Comparison of ENCODE assay signal across 8 cellular contexts in genomic region chr9:101601904-101602765, GRCh38. TPM values are rescaled to one million over a fixed set of nuclear protein-coding genes. Genes with fewer than 3 reads are reported as not detected.
DNase-seq lines count a peak whose midpoint lies in the region; ATAC-seq, FAIRE-seq and TF ChIP-seq lines count a peak whose summit lies in the region.

No MANE protein-coding gene starts in this region.

- no peaks in the 10 kb centered on the region for H3K9me3 Mint-ChIP-seq in CD4-positive, CD25-positive, alpha-beta regulatory T cell

- FAIRE-seq in H1 (lab: Jason Lieb, UNC) = peak; percentile 99

- intact Hi-C loops in PC-9 (cut with micrococcal nuclease; ENCODE audit: unreplicated experiment) = loop anchor here (5.0 kb wide), 2 partner anchors 125 to 195 kb away; no protein-coding TSS in a partner anchor

- no peak for TF ChIP-seq POLR2A in H1 (IDR thresholded peaks at IDR 0.05; ENCODE audit: control extremely low read depth in 1 of 2, low read depth in 2 of 2, low read length in 2 of 2)

- no peak overlapping the region for H2BK20ac ChIP-seq in H1 (ENCODE audit: low read length)

- H3K4ac ChIP-seq in H1 (replicated peaks; ENCODE audit: insufficient read length, low read depth, low read length) (no peak overlapping the region), mesenchymal stem cell (ENCODE audit: low read depth in 1 of 2, low read length in 2 of 2) (no peak overlapping the region)

- H2AFZ ChIP-seq in PC-9 (no peak overlapping the region), H1 (ENCODE audit: low read length) (peak overlapping the region; percentile 95), mesenchymal stem cell (ENCODE audit: low read depth, low read length) (no peak overlapping the region)

- H3K9me3 ChIP-seq in CD4-positive, CD25-positive, alpha-beta regulatory T cell (ENCODE audit: control insufficient read depth in 2 of 2, low read length in 2 of 2) = no peaks in the 10 kb centered on the region
- H3K9me3 ChIP-seq in PC-9 (ENCODE audit: insufficient read depth, low read depth) = no peaks in the 10 kb centered on the region
- no peaks in the 10 kb centered on the region for H3K9me3 ChIP-seq in H1 (ENCODE audit: insufficient read depth in 2 of 2, low read depth in 1 of 2, low read length in 1 of 2)
- H3K9me3 ChIP-seq in mesenchymal stem cell (ENCODE audit: control insufficient read depth, low read length) = no peaks in the 10 kb centered on the region

- H3K27me3 Mint-ChIP-seq in CD4-positive, CD25-positive, alpha-beta regulatory T cell = peaks cover 4% of the 10 kb centered on the region

- TF ChIP-seq CTCF in PC-9 (conservative IDR thresholded peaks at IDR 0.05) = peak; percentile 72
- peak in 2 of 3 experiments; percentile 71 to 76; a peak in 3 of 4 replicates for TF ChIP-seq CTCF in H1 (IDR thresholded peaks at IDR 0.05; ENCODE audit: control extremely low read depth in 1 of 3, insufficient read depth in 1 of 3, low read depth in 1 of 3, low read length in 3 of 3)

- H3K79me1 ChIP-seq in H1 (ENCODE audit: low read depth, low read length) (no peaks in the 10 kb centered on the region), mesenchymal stem cell (replicated peaks; ENCODE audit: low read length, poor library complexity, severe bottlenecking) (no peaks in the 10 kb centered on the region)

- H3K4me3 ChIP-seq in CD4-positive, CD25-positive, alpha-beta regulatory T cell (ENCODE audit: low read depth, low read length) = peak overlapping the region; percentile 45
- H3K4me3 ChIP-seq in PC-9 (no peak overlapping the region), H1 (ENCODE audit: extremely low read depth in 1 of 4, insufficient read depth in 2 of 4, low read depth in 3 of 4, low read length in 4 of 4) (no peak overlapping the region), mesenchymal stem cell (ENCODE audit: insufficient read depth in 1 of 2, low read depth in 1 of 2, low read length in 2 of 2) (no peak overlapping the region)

- H2BK5ac ChIP-seq in H1 (ENCODE audit: low read depth, low read length) = no peak overlapping the region
- H2BK5ac ChIP-seq in mesenchymal stem cell (ENCODE audit: low read depth, low read length, poor library complexity, severe bottlenecking) = no peak overlapping the region

- H3K18ac ChIP-seq in H1 (ENCODE audit: extremely low read depth, low read length) (no peak overlapping the region), mesenchymal stem cell (ENCODE audit: low read depth in 1 of 2, low read length in 2 of 2) (no peak overlapping the region)

- BruUV-seq in PC-9 (replicated peaks; lab: Mats Ljungman, UMichigan) = no TSS peak

- H4K91ac ChIP-seq in H1 (replicated peaks; ENCODE audit: insufficient read length, low read length) (no peak overlapping the region), mesenchymal stem cell (ENCODE audit: low read length) (no peak overlapping the region)

- no peaks in the 10 kb centered on the region for H3K27me3 ChIP-seq in CD4-positive, CD25-positive, alpha-beta regulatory T cell (ENCODE audit: control insufficient read depth, insufficient read depth, low read length)
- H3K27me3 ChIP-seq in PC-9 (ENCODE audit: insufficient read depth, low read depth) = peaks cover 14% of the 10 kb centered on the region
- no peaks in the 10 kb centered on the region for H3K27me3 ChIP-seq in H1 (replicated peaks in 1 of 4; ENCODE audit: control insufficient read depth in 3 of 4, extremely low read depth in 1 of 4, insufficient read depth in 3 of 4, low read length in 3 of 4)
- H3K27me3 ChIP-seq in mesenchymal stem cell (ENCODE audit: control insufficient read depth in 1 of 2, insufficient read depth in 1 of 2, low read length in 2 of 2) = peaks cover 19 to 63% of the 10 kb centered on the region in 2 experiments

- ATAC-seq in CD4-positive, CD25-positive, alpha-beta regulatory T cell (ENCODE audit: low read depth in 2 of 2) = no peak
- ATAC-seq in GM18861 (IDR thresholded peaks at IDR 0.05; ENCODE audit: unreplicated experiment) = peak; percentile 59

- 35% methylated on average over 11 of the region's 11 CpGs; no CpG with 5 or more reads in 1 of the 2 experiments for WGBS in H1 (ENCODE audit: extremely low coverage in 1 of 2, insufficient coverage in 1 of 2, insufficient read length in 1 of 2, insufficient replicate concordance in 2 of 2, low coverage in 1 of 2, low lambda C conversion rate in 2 of 2, missing lambda C conversion rate in 1 of 2), 2 experiments
- WGBS in mesenchymal stem cell = 44% methylated on average over 8 of the region's 11 CpGs

- no peak overlapping the region for H3K23ac ChIP-seq in H1 (ENCODE audit: insufficient read length)
- H3K23ac ChIP-seq in mesenchymal stem cell (ENCODE audit: low read length in 2 of 2) = no peak overlapping the region

- no peaks in the 10 kb centered on the region for H3K36me3 ChIP-seq in CD4-positive, CD25-positive, alpha-beta regulatory T cell (ENCODE audit: control insufficient read depth, insufficient read depth, low read length)
- no peaks in the 10 kb centered on the region for H3K36me3 ChIP-seq in PC-9 (ENCODE audit: low read depth)
- no peaks in the 10 kb centered on the region for H3K36me3 ChIP-seq in H1 (ENCODE audit: control insufficient read depth in 2 of 4, insufficient read depth in 4 of 4, low read length in 3 of 4)
- H3K36me3 ChIP-seq in mesenchymal stem cell (ENCODE audit: control insufficient read depth in 1 of 2, insufficient read depth in 2 of 2, low read depth in 1 of 2, low read length in 2 of 2) = no peaks in the 10 kb centered on the region

- H2BK15ac ChIP-seq in H1 (ENCODE audit: low read length) (no peak overlapping the region), mesenchymal stem cell (ENCODE audit: low read depth, poor library complexity, severe bottlenecking) (no peak overlapping the region)

- peaks cover 0 to 7% (median 2%) of the 10 kb centered on the region in 4 donors for H3K4me1 Mint-ChIP-seq in CD4-positive, CD25-positive, alpha-beta regulatory T cell

- H3K4me2 ChIP-seq in PC-9 = no peak overlapping the region
- no peak overlapping the region for H3K4me2 ChIP-seq in H1 (ENCODE audit: insufficient read depth in 1 of 2, low read depth in 2 of 2, low read length in 2 of 2)
- H3K4me2 ChIP-seq in mesenchymal stem cell (ENCODE audit: low read length, poor library complexity, severe bottlenecking) = no peak overlapping the region

- peaks cover 3% of the 10 kb centered on the region for H3K4me1 ChIP-seq in CD4-positive, CD25-positive, alpha-beta regulatory T cell (ENCODE audit: control insufficient read depth, insufficient read depth, low read length, poor library complexity, severe bottlenecking)
- H3K4me1 ChIP-seq in PC-9 (replicated peaks; ENCODE audit: insufficient read depth) = no peaks in the 10 kb centered on the region
- no peaks in the 10 kb centered on the region for H3K4me1 ChIP-seq in H1 (replicated peaks in 1 of 4; ENCODE audit: control insufficient read depth in 3 of 4, insufficient read depth in 4 of 4, low read length in 3 of 4)
- H3K4me1 ChIP-seq in mesenchymal stem cell (ENCODE audit: control insufficient read depth, insufficient read depth, low read depth, low read length) = no peaks in the 10 kb centered on the region

- H3K14ac ChIP-seq in H1 (ENCODE audit: insufficient read length) = no peak overlapping the region
- H3K14ac ChIP-seq in mesenchymal stem cell (ENCODE audit: low read length in 2 of 2) = no peak overlapping the region

- TF ChIP-seq EP300 in Ishikawa (IDR thresholded peaks at IDR 0.05; ENCODE audit: borderline replicate concordance) (no peak), H1 (IDR thresholded peaks at IDR 0.05; ENCODE audit: borderline replicate concordance in 1 of 2, low read depth in 2 of 2, low read length in 2 of 2) (no peak)

- peak overlapping the region in 2 of 4 donors; percentile 54 to 79 for H3K4me3 Mint-ChIP-seq in CD4-positive, CD25-positive, alpha-beta regulatory T cell

- H2BK12ac ChIP-seq in H1 (ENCODE audit: low read depth, low read length) (no peak overlapping the region), mesenchymal stem cell (ENCODE audit: low read length in 2 of 2) (no peak overlapping the region)

- H3K23me2 ChIP-seq in H1 (ENCODE audit: low read depth, low read length) = no peaks in the 10 kb centered on the region

- peak overlapping the region in 2 of 3 donors; percentile 24 to 32 for H3K27ac Mint-ChIP-seq in CD4-positive, CD25-positive, alpha-beta regulatory T cell

- CTCF ChIA-PET in PC-9 (lab: Charles Lee) (no interaction called here), H1 (lab: Charles Lee; ENCODE audit: partially characterized antibody) (interaction anchor here (0.6 to 1.6 kb wide), 13 partner anchors 11 to 1102 kb away, joined by 3 to 5 read pairs (median 3); no protein-coding TSS in a partner anchor)

- TF ChIP-seq RAD21 in Ishikawa (IDR thresholded peaks at IDR 0.05; ENCODE audit: low read depth) = peak; percentile 72
- peak; percentile 86 to 87 for TF ChIP-seq RAD21 in H1 (IDR thresholded peaks at IDR 0.05 in 1 of 2, conservative IDR thresholded peaks at IDR 0.05 in 1 of 2; ENCODE audit: low read depth in 2 of 2, low read length in 2 of 2)

- H3F3A ChIP-seq in PC-9 (ENCODE audit: insufficient read depth, low read depth) = no peaks in the 10 kb centered on the region

- H3K36me3 Mint-ChIP-seq in CD4-positive, CD25-positive, alpha-beta regulatory T cell = no peaks in the 10 kb centered on the region

- no peaks in the 10 kb centered on the region for H3K9me2 ChIP-seq in PC-9 (ENCODE audit: insufficient read depth)

- peak in 2 of 3 donors; percentile 32 to 36 for DNase-seq in CD4-positive, CD25-positive, alpha-beta regulatory T cell
- DNase-seq in PC-9 = peak in 1 of 2 experiments; percentile 15
- DNase-seq in H1 (ENCODE audit: low read depth in 1 of 2, low spot score in 2 of 2) = no peak
- DNase-seq in mesenchymal stem cell = peak; percentile 54
- no peak for DNase-seq in UCSD-AML1 (lab: John Stamatoyannopoulos, UW; ENCODE audit: unreplicated experiment)
- DNase-seq in T-helper 9 cell = no peak

- H4K20me1 ChIP-seq in PC-9 (ENCODE audit: insufficient read depth) (no peaks in the 10 kb centered on the region), H1 (replicated peaks in 1 of 2; ENCODE audit: control insufficient read depth in 1 of 2, insufficient read depth in 2 of 2, low read length in 2 of 2) (no peaks in the 10 kb centered on the region)

- H3K79me2 ChIP-seq in PC-9 (ENCODE audit: low read depth) (no peaks in the 10 kb centered on the region), H1 (ENCODE audit: control insufficient read depth in 1 of 2, insufficient read depth in 2 of 2, low read length in 2 of 2) (no peaks in the 10 kb centered on the region)

- H4K8ac ChIP-seq in H1 (ENCODE audit: extremely low read depth, insufficient read depth, low read length) = no peak overlapping the region
- no peak overlapping the region for H4K8ac ChIP-seq in mesenchymal stem cell (ENCODE audit: low read length)

- POLR2A ChIA-PET in PC-9 (lab: Charles Lee; ENCODE audit: unreplicated experiment) (no interaction called here), H1 (lab: Charles Lee; ENCODE audit: partially characterized antibody) (no interaction called here)

- H3K9ac ChIP-seq in H1 (replicated peaks in 1 of 4; ENCODE audit: extremely low read depth in 1 of 4, low read depth in 3 of 4, low read length in 3 of 4) (no peak overlapping the region), mesenchymal stem cell (ENCODE audit: low read length) (no peak overlapping the region)

- no peak overlapping the region for H4K5ac ChIP-seq in H1 (ENCODE audit: insufficient read length, low read depth, low read length)

- H3K27ac ChIP-seq in CD4-positive, CD25-positive, alpha-beta regulatory T cell (ENCODE audit: insufficient read depth, low read length, poor library complexity, severe bottlenecking) = no peak overlapping the region
- H3K27ac ChIP-seq in PC-9 (no peak overlapping the region), H1 (ENCODE audit: low read depth, low read length) (no peak overlapping the region), mesenchymal stem cell (ENCODE audit: low read length, poor library complexity, severe bottlenecking) (no peak overlapping the region)

- H2BK120ac ChIP-seq in H1 (replicated peaks; ENCODE audit: low read depth, low read length) (no peak overlapping the region), mesenchymal stem cell (ENCODE audit: low read depth, low read length) (no peak overlapping the region)

- no peak overlapping the region for H3K56ac ChIP-seq in H1 (replicated peaks; ENCODE audit: insufficient read length, low read depth, low read length)

- H2AK5ac ChIP-seq in H1 (ENCODE audit: low read depth, low read length) (no peak overlapping the region), mesenchymal stem cell (ENCODE audit: low read length, severe bottlenecking) (no peak overlapping the region)

RNA-seq across cellular contexts. Expression of gene PPP3R2, which starts 7.4 kb away (rescaled TPM):
- total RNA-seq in CD4-positive, CD25-positive, alpha-beta regulatory T cell = not detected
- polyA plus RNA-seq in CD4-positive, CD25-positive, alpha-beta regulatory T cell = under 1 TPM in 2 of 4 donors, not detected in 2; 0.17 to 0.22 TPM
- not detected in 2 replicates for total RNA-seq in PC-9 (2021)
- not detected in 2 replicates for total RNA-seq in H1 (2021; fragmentation: NEBNext Ultra II Directional; extraction: Animal tissue kit (Norgen Biotek cat#: 25700))
- polyA plus RNA-seq in H1 (2011; rRNA removed) = not detected in 2 replicates
- polyA plus RNA-seq in H1 (2011; cell fraction: cytosol; rRNA removed) = not detected
- not detected for polyA plus RNA-seq in H1 (2011; cell fraction: nucleus; rRNA removed)
- polyA plus RNA-seq in H1 (2012, experiment 1 of 2) = not detected in 4 replicates
- polyA plus RNA-seq in H1 (2012, experiment 2 of 2) = not detected
- polyA plus RNA-seq in H1 (2013, experiment 1 of 2) = not detected
- polyA plus RNA-seq in H1 (2013, experiment 2 of 2) = not detected
- polyA minus RNA-seq in H1 (2011; rRNA and poly(A)+ RNA removed) = not detected in 2 replicates
- not detected for polyA minus RNA-seq in H1 (2011; cell fraction: cytosol; rRNA and poly(A)+ RNA removed)
- not detected for polyA minus RNA-seq in H1 (2011; cell fraction: nucleus; rRNA and poly(A)+ RNA removed)
- not detected for polyA plus RNA-seq in mesenchymal stem cell (2013, experiment 1 of 2)
- not detected for polyA plus RNA-seq in mesenchymal stem cell (2013, experiment 2 of 2)

Comparison
In these comparisons a context has a peak if more than half of its experiments do, and no peak if none do; other contexts are left out.
1. DNase-seq: peak in CD4-positive, CD25-positive, alpha-beta regulatory T cell (2 of 3) and mesenchymal stem cell (single experiment); none in H1 (0 of 2), UCSD-AML1 (single experiment) and T-helper 9 cell (single experiment).